Comparison of ENCODE assay signal across 23 cellular contexts in the genomic region with DNA sequence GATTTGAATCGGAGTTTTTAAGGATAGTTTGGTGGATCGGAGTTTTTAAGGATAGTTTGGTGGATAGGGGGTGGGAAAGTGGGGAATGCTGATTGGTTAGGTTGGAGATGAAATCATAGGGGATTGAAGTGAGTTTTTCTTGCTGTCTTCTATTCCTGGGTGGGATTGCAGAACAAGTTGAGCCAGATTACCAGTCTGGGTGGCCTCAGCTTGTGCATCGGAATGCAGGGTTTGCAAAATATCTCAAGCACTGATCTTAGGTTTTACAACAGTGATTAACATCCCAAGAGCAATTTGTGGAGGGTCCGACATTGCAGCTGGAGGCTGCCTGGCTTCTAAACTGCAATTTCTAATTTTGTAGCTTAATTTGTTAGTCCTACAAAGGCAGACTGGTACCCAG. TPM values are rescaled to one million over a fixed set of nuclear protein-coding genes. Genes with fewer than 3 reads are reported as not detected.
DNase-seq lines count a peak whose midpoint lies in the region; ATAC-seq, FAIRE-seq and TF ChIP-seq lines count a peak whose summit lies in the region.
"Had no signal": no experiment of that assay in that cellular context is flagged by ENCODE, and none has a peak within 500 bp of the region (broad histone marks: within the 10 kb centered on the region; RNA-seq: fewer than 3 reads in every experiment).

No MANE protein-coding gene starts in this region.

- DNase-seq in ELF-1 (ENCODE audit: low read depth, low spot score) (peak; percentile 67), WTC11 (ENCODE audit: low spot score) (no peak), islet precursor cell (peak; percentile 73), type B pancreatic cell (ENCODE audit: extremely low spot score, unreplicated experiment) (no peak), hippocampal formation (lab: John Stamatoyannopoulos, UW) (no peak), HTR-8/SVneo (ENCODE audit: insufficient read length, low spot score) (no peak), WERI-Rb-1 (no peak)
- DNase-seq: 8988T; ACHN; AML-193; BE2C; Calu3; CD4-positive, alpha-beta T cell; COR-L47; DMS53; DMS79 treated with DMSO at 0.1 percent for 48 hours; H9 had no signal

- CTCF ChIA-PET in WTC11 (lab: Charles Lee): interaction anchor here (1.1 kb wide), 1 partner anchor 69 kb away, joined by 3 read pairs; no protein-coding TSS in a partner anchor

- peaks cover 11% of the 10 kb centered on the region for H3K4me1 Mint-ChIP-seq in WTC11
- H3K4me1 Mint-ChIP-seq in type B pancreatic cell (ENCODE audit: unreplicated experiment): peaks cover 7% of the 10 kb centered on the region

- H3K27me3 ChIP-seq in WERI-Rb-1 (ENCODE audit: insufficient read depth, low read depth, severe bottlenecking): no peaks in the 10 kb centered on the region
- H3K27me3 ChIP-seq: BE2C; BLaER1 treated with 17β-estradiol and CSF1 and Interleukin-3, amounts not matched to agents 10 nM and 100 nM had no signal

- H3K9me3 ChIP-seq in WERI-Rb-1 (ENCODE audit: severe bottlenecking): no peaks in the 10 kb centered on the region
- H3K9me3 ChIP-seq: BE2C had no signal

- H3K27me3 Mint-ChIP-seq in WTC11 (ENCODE audit: low read depth): no peaks in the 10 kb centered on the region; the same call in 1 of the 2 replicates
- no peaks in the 10 kb centered on the region for H3K27me3 Mint-ChIP-seq in type B pancreatic cell
- H3K27me3 Mint-ChIP-seq: CD4-positive, alpha-beta T cell had no signal

- H3K36me3 ChIP-seq in WERI-Rb-1: no peaks in the 10 kb centered on the region
- H3K36me3 ChIP-seq: BE2C; BLaER1 treated with 17β-estradiol and CSF1 and Interleukin-3, amounts not matched to agents 10 nM and 100 nM had no signal

- H3K27ac Mint-ChIP-seq in WTC11 (peak overlapping the region; percentile 69), type B pancreatic cell (peak overlapping the region; percentile 73)
- H3K27ac Mint-ChIP-seq: CD4-positive, alpha-beta T cell had no signal

- no peak overlapping the region for H3K27ac ChIP-seq in WERI-Rb-1
- H3K27ac ChIP-seq: A549; BLaER1 treated with 17β-estradiol and CSF1 and Interleukin-3, amounts not matched to agents 10 nM and 100 nM had no signal

- peak; percentile 39; the same call in 1 of the 2 replicates for ATAC-seq in WTC11
- ATAC-seq: A549, HCT116 had no signal

- no peak for FAIRE-seq in HTR-8/SVneo (lab: Jason Lieb, UNC)
- FAIRE-seq: A549, GM12892 had no signal

- no peak overlapping the region for H3K4me3 ChIP-seq in WERI-Rb-1 (ENCODE audit: low read depth, low read length)
- H3K4me3 ChIP-seq: A549; BLaER1 treated with 17β-estradiol and CSF1 and Interleukin-3, amounts not matched to agents 10 nM and 100 nM had no signal

- peaks cover 24% of the 10 kb centered on the region for H3K36me3 Mint-ChIP-seq in WTC11
- H3K36me3 Mint-ChIP-seq in type B pancreatic cell: no peaks in the 10 kb centered on the region
- H3K36me3 Mint-ChIP-seq: CD14-positive monocyte had no signal

- H3K9me3 Mint-ChIP-seq in WTC11 (peaks cover 28% of the 10 kb centered on the region), type B pancreatic cell (no peaks in the 10 kb centered on the region)
- H3K9me3 Mint-ChIP-seq: CD4-positive, alpha-beta T cell had no signal

- TF ChIP-seq CTCF in WTC11 (IDR thresholded peaks at IDR 0.05): no peak
- no peak for TF ChIP-seq CTCF in type B pancreatic cell (conservative IDR thresholded peaks at IDR 0.05)
- TF ChIP-seq CTCF in WERI-Rb-1 (IDR thresholded peaks at IDR 0.05; ENCODE audit: low read depth, low read length): no peak

- H3K4me3 Mint-ChIP-seq in WTC11: no peak overlapping the region; the same call in 1 of the 2 replicates
- H3K4me3 Mint-ChIP-seq in type B pancreatic cell: peak overlapping the region; percentile 33
- H3K4me3 Mint-ChIP-seq: CD14-positive monocyte; CD4-positive, alpha-beta T cell; H9 had no signal

- POLR2A ChIA-PET in WTC11 (lab: Charles Lee): no interaction called here

TF ChIP-seq in WTC11, 78 proteins besides CTCF, POLR2A, EP300 and RAD21 (continues in another document):
- TF ChIP-seq, protein P1, sequence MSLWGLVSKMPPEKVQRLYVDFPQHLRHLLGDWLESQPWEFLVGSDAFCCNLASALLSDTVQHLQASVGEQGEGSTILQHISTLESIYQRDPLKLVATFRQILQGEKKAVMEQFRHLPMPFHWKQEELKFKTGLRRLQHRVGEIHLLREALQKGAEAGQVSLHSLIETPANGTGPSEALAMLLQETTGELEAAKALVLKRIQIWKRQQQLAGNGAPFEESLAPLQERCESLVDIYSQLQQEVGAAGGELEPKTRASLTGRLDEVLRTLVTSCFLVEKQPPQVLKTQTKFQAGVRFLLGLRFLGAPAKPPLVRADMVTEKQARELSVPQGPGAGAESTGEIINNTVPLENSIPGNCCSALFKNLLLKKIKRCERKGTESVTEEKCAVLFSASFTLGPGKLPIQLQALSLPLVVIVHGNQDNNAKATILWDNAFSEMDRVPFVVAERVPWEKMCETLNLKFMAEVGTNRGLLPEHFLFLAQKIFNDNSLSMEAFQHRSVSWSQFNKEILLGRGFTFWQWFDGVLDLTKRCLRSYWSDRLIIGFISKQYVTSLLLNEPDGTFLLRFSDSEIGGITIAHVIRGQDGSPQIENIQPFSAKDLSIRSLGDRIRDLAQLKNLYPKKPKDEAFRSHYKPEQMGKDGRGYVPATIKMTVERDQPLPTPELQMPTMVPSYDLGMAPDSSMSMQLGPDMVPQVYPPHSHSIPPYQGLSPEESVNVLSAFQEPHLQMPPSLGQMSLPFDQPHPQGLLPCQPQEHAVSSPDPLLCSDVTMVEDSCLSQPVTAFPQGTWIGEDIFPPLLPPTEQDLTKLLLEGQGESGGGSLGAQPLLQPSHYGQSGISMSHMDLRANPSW (CRISPR knock-in tag; conservative IDR thresholded peaks at IDR 0.05; ENCODE audit: low read depth): no peak
- TF ChIP-seq, protein P2, sequence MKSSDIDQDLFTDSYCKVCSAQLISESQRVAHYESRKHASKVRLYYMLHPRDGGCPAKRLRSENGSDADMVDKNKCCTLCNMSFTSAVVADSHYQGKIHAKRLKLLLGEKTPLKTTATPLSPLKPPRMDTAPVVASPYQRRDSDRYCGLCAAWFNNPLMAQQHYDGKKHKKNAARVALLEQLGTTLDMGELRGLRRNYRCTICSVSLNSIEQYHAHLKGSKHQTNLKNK (CRISPR knock-in tag; IDR thresholded peaks at IDR 0.05): no peak
- no peak for TF ChIP-seq RELA (CRISPR knock-in tag; IDR thresholded peaks at IDR 0.05; ENCODE audit: borderline replicate concordance)
- no peak for TF ChIP-seq CREB1 (CRISPR knock-in tag; IDR thresholded peaks at IDR 0.05)
- TF ChIP-seq SP1 (CRISPR knock-in tag; conservative IDR thresholded peaks at IDR 0.05): no peak
- TF ChIP-seq, protein P3, sequence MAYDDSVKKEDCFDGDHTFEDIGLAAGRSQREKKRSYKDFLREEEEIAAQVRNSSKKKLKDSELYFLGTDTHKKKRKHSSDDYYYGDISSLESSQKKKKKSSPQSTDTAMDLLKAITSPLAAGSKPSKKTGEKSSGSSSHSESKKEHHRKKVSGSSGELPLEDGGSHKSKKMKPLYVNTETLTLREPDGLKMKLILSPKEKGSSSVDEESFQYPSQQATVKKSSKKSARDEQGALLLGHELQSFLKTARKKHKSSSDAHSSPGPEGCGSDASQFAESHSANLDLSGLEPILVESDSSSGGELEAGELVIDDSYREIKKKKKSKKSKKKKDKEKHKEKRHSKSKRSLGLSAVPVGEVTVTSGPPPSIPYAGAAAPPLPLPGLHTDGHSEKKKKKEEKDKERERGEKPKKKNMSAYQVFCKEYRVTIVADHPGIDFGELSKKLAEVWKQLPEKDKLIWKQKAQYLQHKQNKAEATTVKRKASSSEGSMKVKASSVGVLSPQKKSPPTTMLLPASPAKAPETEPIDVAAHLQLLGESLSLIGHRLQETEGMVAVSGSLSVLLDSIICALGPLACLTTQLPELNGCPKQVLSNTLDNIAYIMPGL (CRISPR knock-in tag; IDR thresholded peaks at IDR 0.05): no peak
- TF ChIP-seq, protein P4, sequence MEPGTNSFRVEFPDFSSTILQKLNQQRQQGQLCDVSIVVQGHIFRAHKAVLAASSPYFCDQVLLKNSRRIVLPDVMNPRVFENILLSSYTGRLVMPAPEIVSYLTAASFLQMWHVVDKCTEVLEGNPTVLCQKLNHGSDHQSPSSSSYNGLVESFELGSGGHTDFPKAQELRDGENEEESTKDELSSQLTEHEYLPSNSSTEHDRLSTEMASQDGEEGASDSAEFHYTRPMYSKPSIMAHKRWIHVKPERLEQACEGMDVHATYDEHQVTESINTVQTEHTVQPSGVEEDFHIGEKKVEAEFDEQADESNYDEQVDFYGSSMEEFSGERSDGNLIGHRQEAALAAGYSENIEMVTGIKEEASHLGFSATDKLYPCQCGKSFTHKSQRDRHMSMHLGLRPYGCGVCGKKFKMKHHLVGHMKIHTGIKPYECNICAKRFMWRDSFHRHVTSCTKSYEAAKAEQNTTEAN (CRISPR knock-in tag; IDR thresholded peaks at IDR 0.05): no peak
- no peak for TF ChIP-seq ETV6 (CRISPR knock-in tag; IDR thresholded peaks at IDR 0.05)
- TF ChIP-seq, protein P5, sequence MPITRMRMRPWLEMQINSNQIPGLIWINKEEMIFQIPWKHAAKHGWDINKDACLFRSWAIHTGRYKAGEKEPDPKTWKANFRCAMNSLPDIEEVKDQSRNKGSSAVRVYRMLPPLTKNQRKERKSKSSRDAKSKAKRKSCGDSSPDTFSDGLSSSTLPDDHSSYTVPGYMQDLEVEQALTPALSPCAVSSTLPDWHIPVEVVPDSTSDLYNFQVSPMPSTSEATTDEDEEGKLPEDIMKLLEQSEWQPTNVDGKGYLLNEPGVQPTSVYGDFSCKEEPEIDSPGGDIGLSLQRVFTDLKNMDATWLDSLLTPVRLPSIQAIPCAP (CRISPR knock-in tag; IDR thresholded peaks at IDR 0.05): no peak
- TF ChIP-seq ZNF671 (CRISPR knock-in tag; IDR thresholded peaks at IDR 0.05): no peak
- TF ChIP-seq ESRRA (CRISPR knock-in tag; IDR thresholded peaks at IDR 0.05; ENCODE audit: borderline replicate concordance): no peak
- no peak for TF ChIP-seq GTF2I (CRISPR knock-in tag; conservative IDR thresholded peaks at IDR 0.05)
- TF ChIP-seq, protein P6, sequence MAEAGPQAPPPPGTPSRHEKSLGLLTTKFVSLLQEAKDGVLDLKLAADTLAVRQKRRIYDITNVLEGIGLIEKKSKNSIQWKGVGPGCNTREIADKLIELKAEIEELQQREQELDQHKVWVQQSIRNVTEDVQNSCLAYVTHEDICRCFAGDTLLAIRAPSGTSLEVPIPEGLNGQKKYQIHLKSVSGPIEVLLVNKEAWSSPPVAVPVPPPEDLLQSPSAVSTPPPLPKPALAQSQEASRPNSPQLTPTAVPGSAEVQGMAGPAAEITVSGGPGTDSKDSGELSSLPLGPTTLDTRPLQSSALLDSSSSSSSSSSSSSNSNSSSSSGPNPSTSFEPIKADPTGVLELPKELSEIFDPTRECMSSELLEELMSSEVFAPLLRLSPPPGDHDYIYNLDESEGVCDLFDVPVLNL (CRISPR knock-in tag; IDR thresholded peaks at IDR 0.05; ENCODE audit: borderline replicate concordance, low read depth): no peak

RNA-seq across cellular contexts. Expression of a gene that starts 23.1 kb away (rescaled TPM):
- total RNA-seq in WTC11 (2021) (1.9 to 2.3 TPM (median 2.2 TPM) in 3 replicates), type B pancreatic cell (ENCODE audit: low replicate concordance) (0.58 and 1.8 TPM in 2 replicates)
- total RNA-seq: CD4-positive, alpha-beta T cell; H4 had no signal

Comparison
In these comparisons a context has a peak if more than half of its experiments do, and no peak if none do; other contexts are left out.
1. DNase-seq: peak in ELF-1 (single experiment) and islet precursor cell (single experiment); none in WTC11 (single experiment), type B pancreatic cell (single experiment), hippocampal formation (0 of 2), HTR-8/SVneo (single experiment) and WERI-Rb-1 (single experiment).